ENCODE assay signal across 12 cellular contexts in genomic region chrX:149074429-149074828, GRCh38.
DNase-seq lines count a peak whose midpoint lies in the region; ATAC-seq, FAIRE-seq and TF ChIP-seq lines count a peak whose summit lies in the region.
"Had no signal": no experiment of that assay in that cellular context is flagged by ENCODE, and none has a peak within 500 bp of the region (broad histone marks: within the 10 kb centered on the region; RNA-seq: fewer than 3 reads in every experiment).

No MANE protein-coding gene starts in this region.

- peaks cover 6% of the 10 kb centered on the region for H3K4me1 Mint-ChIP-seq in activated naive CD4-positive, alpha-beta T cell treated with anti-CD3 and anti-CD28 coated beads, Interleukin-2, amount 10 ng/mL, durations not matched to agents 7 days and 5 days
- no peaks in the 10 kb centered on the region for H3K4me1 Mint-ChIP-seq in stimulated activated naive CD8-positive, alpha-beta T cell treated with anti-CD3 and anti-CD28 coated beads, Interleukin-15, amount 100 ng/mL, for 72 hours

- no peaks in the 10 kb centered on the region for H3K27me3 ChIP-seq in esophagus muscularis mucosa
- H3K27me3 ChIP-seq in lower lobe of right lung (ENCODE audit: low read depth), result no peaks in the 10 kb centered on the region

- H3K4me3 ChIP-seq in esophagus muscularis mucosa, result no peak overlapping the region
- H3K4me3 ChIP-seq in lower lobe of right lung, result no peak overlapping the region
- H3K4me3 ChIP-seq: thoracic aorta had no signal

- intact Hi-C loops in esophagus muscularis mucosa (cut with DNase I), result no loop called here
- intact Hi-C loops in lower lobe of right lung (cut with DNase I), result no loop called here

- CTCF ChIA-PET in activated naive CD4-positive, alpha-beta T cell treated with anti-CD3 and anti-CD28 coated beads, Interleukin-2, amount 10 ng/mL, durations not matched to agents 7 days and 5 days (lab: Charles Lee), result no interaction called here

- TF ChIP-seq POLR2A in esophagus muscularis mucosa (IDR thresholded peaks at IDR 0.05; ENCODE audit: low read depth), result no peak

- no peak overlapping the region for H3K27ac Mint-ChIP-seq in activated naive CD4-positive, alpha-beta T cell treated with anti-CD3 and anti-CD28 coated beads, Interleukin-2, amount 10 ng/mL, durations not matched to agents 7 days and 5 days
- no peak overlapping the region for H3K27ac Mint-ChIP-seq in stimulated activated naive CD8-positive, alpha-beta T cell treated with anti-CD3 and anti-CD28 coated beads, Interleukin-15, amount 100 ng/mL, for 72 hours

- no peaks in the 10 kb centered on the region for H3K36me3 ChIP-seq in esophagus muscularis mucosa
- no peaks in the 10 kb centered on the region for H3K36me3 ChIP-seq in lower lobe of right lung
- H3K36me3 ChIP-seq: thoracic aorta had no signal

- TF ChIP-seq CTCF in esophagus muscularis mucosa (IDR thresholded peaks at IDR 0.05), result no peak
- TF ChIP-seq CTCF in lower lobe of right lung (IDR thresholded peaks at IDR 0.05), result no peak

- TF ChIP-seq EP300 in esophagus muscularis mucosa (IDR thresholded peaks at IDR 0.05), result no peak

- H3K9me3 Mint-ChIP-seq in activated naive CD4-positive, alpha-beta T cell treated with anti-CD3 and anti-CD28 coated beads, Interleukin-2, amount 10 ng/mL, durations not matched to agents 7 days and 5 days, result no peaks in the 10 kb centered on the region
- no peaks in the 10 kb centered on the region for H3K9me3 Mint-ChIP-seq in stimulated activated naive CD8-positive, alpha-beta T cell treated with anti-CD3 and anti-CD28 coated beads, Interleukin-15, amount 100 ng/mL, for 72 hours

- H3K36me3 Mint-ChIP-seq in activated naive CD4-positive, alpha-beta T cell treated with anti-CD3 and anti-CD28 coated beads, Interleukin-2, amount 10 ng/mL, durations not matched to agents 7 days and 5 days, result no peaks in the 10 kb centered on the region

- WGBS in esophagus muscularis mucosa, result 37% methylated on average over 3 of the region's 7 CpGs

- H3K27ac ChIP-seq in esophagus muscularis mucosa (replicated peaks in 1 of 4), result no peak overlapping the region
- H3K27ac ChIP-seq in lower lobe of right lung, result no peak overlapping the region
- H3K27ac ChIP-seq: parathyroid adenoma, thoracic aorta had no signal

- H3K4me1 ChIP-seq in esophagus muscularis mucosa (no peaks in the 10 kb centered on the region), lower lobe of right lung (no peaks in the 10 kb centered on the region)
- H3K4me1 ChIP-seq: parathyroid adenoma had no signal

- H3K9me3 ChIP-seq in esophagus muscularis mucosa (no peaks in the 10 kb centered on the region), lower lobe of right lung (no peaks in the 10 kb centered on the region)
- H3K9me3 ChIP-seq: thoracic aorta had no signal

- no peaks in the 10 kb centered on the region for H3K27me3 Mint-ChIP-seq in activated naive CD4-positive, alpha-beta T cell treated with anti-CD3 and anti-CD28 coated beads, Interleukin-2, amount 10 ng/mL, durations not matched to agents 7 days and 5 days
- H3K27me3 Mint-ChIP-seq in stimulated activated naive CD8-positive, alpha-beta T cell treated with anti-CD3 and anti-CD28 coated beads, Interleukin-15, amount 100 ng/mL, for 72 hours, result no peaks in the 10 kb centered on the region

- H3K4me3 Mint-ChIP-seq in activated naive CD4-positive, alpha-beta T cell treated with anti-CD3 and anti-CD28 coated beads, Interleukin-2, amount 10 ng/mL, durations not matched to agents 7 days and 5 days, result no peak overlapping the region
- H3K4me3 Mint-ChIP-seq in stimulated activated naive CD8-positive, alpha-beta T cell treated with anti-CD3 and anti-CD28 coated beads, Interleukin-15, amount 100 ng/mL, for 72 hours, result no peak overlapping the region

- ATAC-seq in HG03442 (IDR thresholded peaks at IDR 0.05; ENCODE audit: unreplicated experiment) (peak; percentile 76), lower lobe of right lung (no peak), HG02763 (IDR thresholded peaks at IDR 0.05; ENCODE audit: unreplicated experiment) (no peak)
- ATAC-seq in stimulated activated naive CD8-positive, alpha-beta T cell treated with anti-CD3 and anti-CD28 coated beads, Interleukin-15, amount 100 ng/mL, for 72 hours, result peak; percentile 83

- no peak for FAIRE-seq in HTR-8/SVneo (lab: Jason Lieb, UNC)

- DNase-seq in activated naive CD4-positive, alpha-beta T cell treated with anti-CD3 and anti-CD28 coated beads, Interleukin-2, amount 10 ng/mL, durations not matched to agents 7 days and 5 days, result peak; percentile 44
- no peak for DNase-seq in activated naive CD4-positive, alpha-beta T cell treated with Interleukin-2 at 50 U/mL for 16 hours
- DNase-seq in esophagus muscularis mucosa (ENCODE audit: extremely low spot score) (peak; percentile 81), lower lobe of right lung (no peak), HTR-8/SVneo (ENCODE audit: insufficient read length, low spot score) (no peak)
- peak in 1 of 2 donors; percentile 20 for DNase-seq in stimulated activated naive CD8-positive, alpha-beta T cell treated with anti-CD3 and anti-CD28 coated beads, Interleukin-15, amount 100 ng/mL, for 72 hours
- DNase-seq: erythroblast, NCI-H510A had no signal

Comparison
In these comparisons a context has a peak if more than half of its experiments do, and no peak if none do; other contexts are left out.
1. DNase-seq: peak in activated naive CD4-positive, alpha-beta T cell treated with anti-CD3 and anti-CD28 coated beads, Interleukin-2, amount 10 ng/mL, durations not matched to agents 7 days and 5 days (single experiment) and esophagus muscularis mucosa (single experiment); none in activated naive CD4-positive, alpha-beta T cell treated with Interleukin-2 at 50 U/mL for 16 hours (single experiment), lower lobe of right lung (single experiment) and HTR-8/SVneo (single experiment).
2. ATAC-seq: peak in HG03442 (single experiment) and stimulated activated naive CD8-positive, alpha-beta T cell treated with anti-CD3 and anti-CD28 coated beads, Interleukin-15, amount 100 ng/mL, for 72 hours (single experiment); none in lower lobe of right lung (0 of 2) and HG02763 (single experiment).